ENCODE assay signal across 8 cellular contexts in the genomic region with DNA sequence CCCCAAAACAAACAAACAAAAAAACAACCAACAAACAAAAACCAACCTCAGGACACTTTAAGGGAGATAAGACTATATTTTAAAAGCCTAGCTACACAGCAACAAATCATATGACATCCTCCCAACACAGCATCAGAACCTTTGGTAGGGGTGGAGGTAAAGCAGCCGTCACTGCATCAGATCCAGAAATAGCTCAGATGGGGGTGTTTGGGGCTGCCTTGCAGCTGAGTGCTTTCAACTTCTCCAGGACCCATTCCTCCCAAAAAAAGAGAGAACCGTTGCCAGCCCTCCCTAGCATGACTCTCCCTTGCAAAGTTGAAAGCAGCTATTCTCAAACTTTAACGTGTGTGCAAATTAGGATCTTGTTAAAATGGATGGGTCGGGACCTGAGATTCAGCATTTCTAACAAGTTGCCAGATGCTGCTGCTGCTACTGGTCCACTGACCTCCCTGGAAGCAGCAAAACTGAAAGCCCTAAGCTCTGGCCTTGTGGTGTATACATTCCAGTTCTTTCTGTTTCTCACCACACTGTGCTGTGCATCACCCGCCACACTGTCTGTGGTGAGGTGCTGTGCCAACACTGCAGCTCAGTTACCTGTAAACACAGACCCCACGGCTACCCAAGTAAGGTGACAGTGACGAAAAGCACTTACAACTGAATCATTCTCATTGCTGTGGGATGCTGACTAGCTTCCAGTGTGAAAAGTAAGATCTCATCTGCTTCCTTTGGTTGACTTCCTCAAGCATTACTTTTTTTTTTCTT. TPM values are rescaled to one million over a fixed set of nuclear protein-coding genes. Genes with fewer than 3 reads are reported as not detected.
DNase-seq lines count a peak whose midpoint lies in the region; ATAC-seq and TF ChIP-seq lines count a peak whose summit lies in the region.

No MANE protein-coding gene starts in this region.

- CTCF ChIA-PET in activated CD4-positive, alpha-beta T cell treated with anti-CD3 and anti-CD28 coated beads for 36 hours (lab: Charles Lee), result interaction anchor here (0.6 to 1.4 kb wide), 8 partner anchors 9 to 522 kb away, joined by 3 to 7 read pairs (median 4); a partner anchor contains a TSS

- peaks cover 14% of the 10 kb centered on the region for H3K79me2 ChIP-seq in hepatocyte

- H3K27me3 ChIP-seq in esophagus squamous epithelium (no peaks in the 10 kb centered on the region), hepatocyte (no peaks in the 10 kb centered on the region)

- no peak overlapping the region for H3K4me2 ChIP-seq in hepatocyte

- DNase-seq in activated CD4-positive, alpha-beta T cell treated with anti-CD3 and anti-CD28 coated beads for 36 hours, result peak; percentile 90
- no peak for DNase-seq in esophagus squamous epithelium (lab: John Stamatoyannopoulos, UW)
- peak; percentile 66 to 86 for DNase-seq in stimulated activated CD8-positive, alpha-beta memory T cell treated with anti-CD3 and anti-CD28 coated beads, Interleukin-7, amount 100 ng/mL, for 48 hours (ENCODE audit: extremely low read depth in 1 of 2, low read depth in 1 of 2)
- no peak for DNase-seq in hepatocyte (ENCODE audit: low spot score)
- no peak for DNase-seq in ureter (ENCODE audit: low spot score)
- DNase-seq in mesenteric fat pad (ENCODE audit: low spot score), result no peak

- intact Hi-C loops in activated CD4-positive, alpha-beta T cell treated with anti-CD3 and anti-CD28 coated beads for 36 hours (cut with DNase I, micrococcal nuclease), result loop anchor here (1.0 to 10.0 kb wide), 16 partner anchors 16 to 1892 kb away; a partner anchor contains a TSS
- intact Hi-C loops in esophagus squamous epithelium (cut with DNase I), result no loop called here

- peak in 1 of 4 donors; percentile 18 for TF ChIP-seq POLR2A in esophagus squamous epithelium (IDR thresholded peaks at IDR 0.05)

- peaks cover 0 to 36% (median 0%) of the 10 kb centered on the region in 3 donors for H3K36me3 ChIP-seq in esophagus squamous epithelium
- no peaks in the 10 kb centered on the region for H3K36me3 ChIP-seq in hepatocyte (replicated peaks; ENCODE audit: insufficient read depth, low read depth)

- no peak overlapping the region for H3K4me3 ChIP-seq in esophagus squamous epithelium
- no peak overlapping the region for H3K4me3 ChIP-seq in hepatocyte

- H2AFZ ChIP-seq in hepatocyte, result no peak overlapping the region

- H3K9me3 ChIP-seq in esophagus squamous epithelium (no peaks in the 10 kb centered on the region), hepatocyte (ENCODE audit: low read depth) (no peaks in the 10 kb centered on the region)

- no peaks in the 10 kb centered on the region for H3K9me2 ChIP-seq in hepatocyte (replicated peaks; ENCODE audit: insufficient read depth)

- peak overlapping the region; percentile 49 for H3K4me3 Mint-ChIP-seq in activated CD4-positive, alpha-beta T cell treated with anti-CD3 and anti-CD28 coated beads for 36 hours

- POLR2A ChIA-PET in activated CD4-positive, alpha-beta T cell treated with anti-CD3 and anti-CD28 coated beads for 36 hours (lab: Charles Lee), result interaction anchor here (0.5 to 4.7 kb wide), 15 partner anchors 16 to 1501 kb away, joined by 3 to 88 read pairs (median 5); a partner anchor contains a TSS

- peak; percentile 60 for ATAC-seq in GM19395 (IDR thresholded peaks at IDR 0.05; ENCODE audit: unreplicated experiment)
- ATAC-seq in HG03196 (IDR thresholded peaks at IDR 0.05; ENCODE audit: unreplicated experiment), result peak; percentile 67
- ATAC-seq in activated CD4-positive, alpha-beta T cell treated with anti-CD3 and anti-CD28 coated beads for 36 hours, result peak; percentile 71

- H3K27ac ChIP-seq in esophagus squamous epithelium (peak overlapping the region in 3 of 4 donors; percentile 36 to 50 (median 45)), hepatocyte (no peak overlapping the region)

- peaks cover 82% of the 10 kb centered on the region for H3K36me3 Mint-ChIP-seq in activated CD4-positive, alpha-beta T cell treated with anti-CD3 and anti-CD28 coated beads for 36 hours (ENCODE audit: low read depth)

- no peaks in the 10 kb centered on the region for H3K9me3 Mint-ChIP-seq in activated CD4-positive, alpha-beta T cell treated with anti-CD3 and anti-CD28 coated beads for 36 hours (ENCODE audit: low read depth)

- H4K20me1 ChIP-seq in hepatocyte (ENCODE audit: insufficient read depth, poor library complexity, severe bottlenecking), result no peaks in the 10 kb centered on the region

- H3K27ac Mint-ChIP-seq in activated CD4-positive, alpha-beta T cell treated with anti-CD3 and anti-CD28 coated beads for 36 hours, result peak overlapping the region; percentile 97

- TF ChIP-seq CTCF in esophagus squamous epithelium (IDR thresholded peaks at IDR 0.05) (no peak), hepatocyte (IDR thresholded peaks at IDR 0.05; ENCODE audit: poor library complexity) (no peak)

- WGBS in esophagus squamous epithelium, 2 donors, result 52 to 74% methylated on average over 6 to 7 of the region's 7 CpGs
- 68% methylated on average over 7 of the region's 7 CpGs for WGBS in hepatocyte (ENCODE audit: low lambda C conversion rate, missing lambda C conversion rate)

- no peaks in the 10 kb centered on the region for H3K27me3 Mint-ChIP-seq in activated CD4-positive, alpha-beta T cell treated with anti-CD3 and anti-CD28 coated beads for 36 hours

- H3K4me1 ChIP-seq in esophagus squamous epithelium (peaks cover 6 to 68% (median 12%) of the 10 kb centered on the region in 3 donors), hepatocyte (ENCODE audit: insufficient read depth) (no peaks in the 10 kb centered on the region)

- peaks cover 95% of the 10 kb centered on the region for H3K4me1 Mint-ChIP-seq in activated CD4-positive, alpha-beta T cell treated with anti-CD3 and anti-CD28 coated beads for 36 hours

RNA-seq across cellular contexts. Expression of a gene that starts 54.0 kb away (rescaled TPM):
- total RNA-seq in activated CD4-positive, alpha-beta T cell treated with anti-CD3 and anti-CD28 coated beads for 36 hours, result 100 to 1,000 TPM; 167 to 180 TPM
- total RNA-seq in esophagus squamous epithelium, result 10 to 100 TPM; 23.3 to 88.7 (median 73.3) TPM
- total RNA-seq in hepatocyte, result 86.8 and 96.1 TPM in 2 replicates
- polyA plus RNA-seq in hepatocyte, result 48.2 and 54.4 TPM in 2 replicates
- 213 TPM for total RNA-seq in ureter
- 15.9 TPM for total RNA-seq in mesenteric fat pad

Comparison
In these comparisons a context has a peak if more than half of its experiments do, and no peak if none do; other contexts are left out.
1. DNase-seq: peak in activated CD4-positive, alpha-beta T cell treated with anti-CD3 and anti-CD28 coated beads for 36 hours (single experiment) and stimulated activated CD8-positive, alpha-beta memory T cell treated with anti-CD3 and anti-CD28 coated beads, Interleukin-7, amount 100 ng/mL, for 48 hours (2 of 2); none in esophagus squamous epithelium (single experiment), hepatocyte (single experiment), ureter (single experiment) and mesenteric fat pad (single experiment).
2. Peak in every context shown above with its lines, with median percentiles within 50 percentile points of each other: ATAC-seq.